30 cellular contexts compared by ENCODE assay signal in genomic region chr11:64628596-64628995, GRCh38. TPM values are rescaled to one million over a fixed set of nuclear protein-coding genes. Genes with fewer than 3 reads are reported as not detected.
"Had no signal": no experiment of that assay in that cellular context is flagged by ENCODE, and none has a peak within 500 bp of the region (broad histone marks: within the 10 kb centered on the region; RNA-seq: fewer than 3 reads in every experiment).

No MANE protein-coding gene starts in this region.

- ATAC-seq: effector memory CD8-positive, alpha-beta T cell; esophagus mucosa; gastrocnemius medialis; heart right ventricle; left cardiac atrium; left lung; left ventricle myocardium superior; lower lobe of right lung; mucosa of descending colon had no signal

- H3K36me3 ChIP-seq: esophagus squamous epithelium, gastrocnemius medialis, heart right ventricle, left lung, lower lobe of right lung had no signal

- H3K27ac Mint-ChIP-seq: effector memory CD8-positive, alpha-beta T cell; endodermal cell; mesothelial cell of epicardium had no signal

- H3K27ac ChIP-seq: coronary artery, epithelial cell of prostate, esophagus squamous epithelium, gastrocnemius medialis, heart right ventricle, left lung, lower lobe of right lung had no signal

- H3K27me3 ChIP-seq: dorsolateral prefrontal cortex had no signal

- H3K4me1 Mint-ChIP-seq: endodermal cell, mesothelial cell of epicardium had no signal

- H3K36me3 Mint-ChIP-seq: mesothelial cell of epicardium had no signal

- H3K4me1 ChIP-seq: gastrocnemius medialis had no signal

- DNase-seq: dermis blood vessel endothelial cell; dorsolateral prefrontal cortex; effector CD4-positive, alpha-beta T cell; effector memory CD8-positive, alpha-beta T cell; endodermal cell; erythroblast; esophagus squamous epithelium; foreskin fibroblast; foreskin melanocyte; gastrocnemius medialis; glutamatergic neuron; head of caudate nucleus; heart right ventricle; hippocampal formation; left cardiac atrium; left lung; left ventricle myocardium superior; lower lobe of right lung; mesenchymal stem cell; mucosa of descending colon had no signal

- H3K4me3 Mint-ChIP-seq: effector memory CD8-positive, alpha-beta T cell; endodermal cell; mesothelial cell of epicardium had no signal

- H3K9me3 ChIP-seq: esophagus squamous epithelium, gastrocnemius medialis, heart right ventricle, left lung, lower lobe of right lung, mucosa of descending colon had no signal

- H3K4me3 ChIP-seq: coronary artery, dorsolateral prefrontal cortex, esophagus squamous epithelium, gastrocnemius medialis, heart right ventricle, left lung, lower lobe of right lung, mucosa of descending colon had no signal

- H3K9me3 Mint-ChIP-seq: effector memory CD8-positive, alpha-beta T cell; endodermal cell; mesothelial cell of epicardium had no signal

RNA-seq across cellular contexts. Expression of gene SLC22A12, which starts 37.6 kb away (rescaled TPM):
- total RNA-seq: dermis blood vessel endothelial cell, dorsolateral prefrontal cortex, endodermal cell, esophagus mucosa, esophagus squamous epithelium, gastrocnemius medialis, glomerular endothelial cell, heart right ventricle, kidney epithelial cell, left cardiac atrium, left lung, left ventricle myocardium superior, lower leg skin, lower lobe of right lung, lung microvascular endothelial cell, mesothelial cell of epicardium, mucosa of descending colon, myocyte had no signal
- polyA plus RNA-seq: heart right ventricle, keratinocyte had no signal
